ENCODE assay signal across 1 cellular context in the genomic region with DNA sequence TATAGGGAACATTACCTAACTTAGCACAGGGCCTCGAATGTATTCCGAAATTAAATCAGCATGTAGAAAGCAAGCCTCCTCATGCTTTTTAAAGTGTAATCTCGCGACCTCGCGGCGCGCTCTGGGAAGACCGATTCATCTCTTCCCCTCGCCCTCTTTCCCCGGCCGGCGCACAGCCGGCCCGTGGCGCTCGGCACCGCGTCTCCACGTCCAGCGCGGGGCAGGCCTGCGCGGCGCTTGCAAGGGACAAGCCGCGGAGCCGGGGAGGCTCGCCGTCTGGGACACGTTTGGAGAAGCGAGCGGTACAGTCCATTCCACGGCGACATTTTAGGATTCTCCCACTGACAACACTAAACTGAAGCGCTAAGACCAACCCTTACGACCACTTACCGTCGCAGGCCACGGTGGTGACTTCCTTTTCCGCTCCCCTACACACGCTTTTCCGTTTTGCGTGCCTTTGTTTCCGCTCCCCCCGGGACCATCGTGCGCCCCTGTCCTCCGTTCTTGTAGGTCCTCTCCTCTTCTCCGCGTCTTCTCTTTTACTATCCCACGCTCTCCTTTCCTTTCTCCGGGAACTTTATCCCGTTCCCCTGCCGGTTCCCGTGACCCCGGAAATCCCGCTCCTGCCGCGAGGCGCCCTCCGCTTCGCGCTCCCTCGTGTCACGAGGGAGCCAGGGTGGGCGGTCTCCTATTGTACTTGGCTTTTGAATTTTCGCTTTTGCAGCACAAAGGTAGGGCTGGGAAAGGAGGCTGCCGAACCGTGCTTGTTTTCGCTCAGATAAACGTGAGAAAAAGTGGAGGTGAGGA.
A peak's percentile ranks its signal among the peaks of the same experiment; 100 is the strongest.
TF ChIP-seq lines count a peak whose summit lies in the region.

A gene with protein sequence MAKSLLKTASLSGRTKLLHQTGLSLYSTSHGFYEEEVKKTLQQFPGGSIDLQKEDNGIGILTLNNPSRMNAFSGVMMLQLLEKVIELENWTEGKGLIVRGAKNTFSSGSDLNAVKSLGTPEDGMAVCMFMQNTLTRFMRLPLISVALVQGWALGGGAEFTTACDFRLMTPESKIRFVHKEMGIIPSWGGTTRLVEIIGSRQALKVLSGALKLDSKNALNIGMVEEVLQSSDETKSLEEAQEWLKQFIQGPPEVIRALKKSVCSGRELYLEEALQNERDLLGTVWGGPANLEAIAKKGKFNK (minus strand): TSS at position 664 of the 807 bp plus-strand sequence. CDS start 12,581 bp downstream, outside the sequence.

TF ChIP-seq in HepG2, 621 proteins besides CTCF, POLR2A, EP300 and RAD21 (continued from another document and continues in another):
- TF ChIP-seq, protein P1, sequence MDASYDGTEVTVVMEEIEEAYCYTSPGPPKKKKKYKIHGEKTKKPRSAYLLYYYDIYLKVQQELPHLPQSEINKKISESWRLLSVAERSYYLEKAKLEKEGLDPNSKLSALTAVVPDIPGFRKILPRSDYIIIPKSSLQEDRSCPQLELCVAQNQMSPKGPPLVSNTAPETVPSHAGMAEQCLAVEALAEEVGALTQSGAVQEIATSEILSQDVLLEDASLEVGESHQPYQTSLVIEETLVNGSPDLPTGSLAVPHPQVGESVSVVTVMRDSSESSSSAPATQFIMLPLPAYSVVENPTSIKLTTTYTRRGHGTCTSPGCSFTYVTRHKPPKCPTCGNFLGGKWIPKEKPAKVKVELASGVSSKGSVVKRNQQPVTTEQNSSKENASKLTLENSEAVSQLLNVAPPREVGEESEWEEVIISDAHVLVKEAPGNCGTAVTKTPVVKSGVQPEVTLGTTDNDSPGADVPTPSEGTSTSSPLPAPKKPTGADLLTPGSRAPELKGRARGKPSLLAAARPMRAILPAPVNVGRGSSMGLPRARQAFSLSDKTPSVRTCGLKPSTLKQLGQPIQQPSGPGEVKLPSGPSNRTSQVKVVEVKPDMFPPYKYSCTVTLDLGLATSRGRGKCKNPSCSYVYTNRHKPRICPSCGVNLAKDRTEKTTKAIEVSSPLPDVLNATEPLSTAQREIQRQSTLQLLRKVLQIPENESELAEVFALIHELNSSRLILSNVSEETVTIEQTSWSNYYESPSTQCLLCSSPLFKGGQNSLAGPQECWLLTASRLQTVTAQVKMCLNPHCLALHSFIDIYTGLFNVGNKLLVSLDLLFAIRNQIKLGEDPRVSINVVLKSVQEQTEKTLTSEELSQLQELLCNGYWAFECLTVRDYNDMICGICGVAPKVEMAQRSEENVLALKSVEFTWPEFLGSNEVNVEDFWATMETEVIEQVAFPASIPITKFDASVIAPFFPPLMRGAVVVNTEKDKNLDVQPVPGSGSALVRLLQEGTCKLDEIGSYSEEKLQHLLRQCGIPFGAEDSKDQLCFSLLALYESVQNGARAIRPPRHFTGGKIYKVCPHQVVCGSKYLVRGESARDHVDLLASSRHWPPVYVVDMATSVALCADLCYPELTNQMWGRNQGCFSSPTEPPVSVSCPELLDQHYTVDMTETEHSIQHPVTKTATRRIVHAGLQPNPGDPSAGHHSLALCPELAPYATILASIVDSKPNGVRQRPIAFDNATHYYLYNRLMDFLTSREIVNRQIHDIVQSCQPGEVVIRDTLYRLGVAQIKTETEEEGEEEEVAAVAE (CRISPR knock-in tag; IDR thresholded peaks at IDR 0.05; ENCODE audit: borderline replicate concordance): peak; percentile 61; the same call in 1 of the 2 replicates
- TF ChIP-seq ZNF768 (CRISPR knock-in tag; IDR thresholded peaks at IDR 0.05): peak; percentile 80; the same call in 1 of the 2 replicates
- TF ChIP-seq ZFP36L2 (CRISPR knock-in tag; IDR thresholded peaks at IDR 0.05): 0 out of 2 replicates have a peak, but pooled peaks have one; percentile 17
- TF ChIP-seq FOXC1 (CRISPR knock-in tag; IDR thresholded peaks at IDR 0.05; ENCODE audit: borderline replicate concordance): peak; percentile 72; the same call in 1 of the 2 replicates
- TF ChIP-seq PAX8 (CRISPR knock-in tag; IDR thresholded peaks at IDR 0.05; ENCODE audit: borderline replicate concordance): peak; percentile 88; the same call in 1 of the 2 replicates
- TF ChIP-seq, protein P2, sequence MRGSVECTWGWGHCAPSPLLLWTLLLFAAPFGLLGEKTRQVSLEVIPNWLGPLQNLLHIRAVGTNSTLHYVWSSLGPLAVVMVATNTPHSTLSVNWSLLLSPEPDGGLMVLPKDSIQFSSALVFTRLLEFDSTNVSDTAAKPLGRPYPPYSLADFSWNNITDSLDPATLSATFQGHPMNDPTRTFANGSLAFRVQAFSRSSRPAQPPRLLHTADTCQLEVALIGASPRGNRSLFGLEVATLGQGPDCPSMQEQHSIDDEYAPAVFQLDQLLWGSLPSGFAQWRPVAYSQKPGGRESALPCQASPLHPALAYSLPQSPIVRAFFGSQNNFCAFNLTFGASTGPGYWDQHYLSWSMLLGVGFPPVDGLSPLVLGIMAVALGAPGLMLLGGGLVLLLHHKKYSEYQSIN (CRISPR knock-in tag; IDR thresholded peaks at IDR 0.05; ENCODE audit: borderline replicate concordance): no peak; the same call in 1 of the 2 replicates
- peak; percentile 31 for TF ChIP-seq ZNF331 (CRISPR knock-in tag; IDR thresholded peaks at IDR 0.05)
- TF ChIP-seq GABPB1 (CRISPR knock-in tag; IDR thresholded peaks at IDR 0.05): peak; percentile 95
- TF ChIP-seq, protein P3, sequence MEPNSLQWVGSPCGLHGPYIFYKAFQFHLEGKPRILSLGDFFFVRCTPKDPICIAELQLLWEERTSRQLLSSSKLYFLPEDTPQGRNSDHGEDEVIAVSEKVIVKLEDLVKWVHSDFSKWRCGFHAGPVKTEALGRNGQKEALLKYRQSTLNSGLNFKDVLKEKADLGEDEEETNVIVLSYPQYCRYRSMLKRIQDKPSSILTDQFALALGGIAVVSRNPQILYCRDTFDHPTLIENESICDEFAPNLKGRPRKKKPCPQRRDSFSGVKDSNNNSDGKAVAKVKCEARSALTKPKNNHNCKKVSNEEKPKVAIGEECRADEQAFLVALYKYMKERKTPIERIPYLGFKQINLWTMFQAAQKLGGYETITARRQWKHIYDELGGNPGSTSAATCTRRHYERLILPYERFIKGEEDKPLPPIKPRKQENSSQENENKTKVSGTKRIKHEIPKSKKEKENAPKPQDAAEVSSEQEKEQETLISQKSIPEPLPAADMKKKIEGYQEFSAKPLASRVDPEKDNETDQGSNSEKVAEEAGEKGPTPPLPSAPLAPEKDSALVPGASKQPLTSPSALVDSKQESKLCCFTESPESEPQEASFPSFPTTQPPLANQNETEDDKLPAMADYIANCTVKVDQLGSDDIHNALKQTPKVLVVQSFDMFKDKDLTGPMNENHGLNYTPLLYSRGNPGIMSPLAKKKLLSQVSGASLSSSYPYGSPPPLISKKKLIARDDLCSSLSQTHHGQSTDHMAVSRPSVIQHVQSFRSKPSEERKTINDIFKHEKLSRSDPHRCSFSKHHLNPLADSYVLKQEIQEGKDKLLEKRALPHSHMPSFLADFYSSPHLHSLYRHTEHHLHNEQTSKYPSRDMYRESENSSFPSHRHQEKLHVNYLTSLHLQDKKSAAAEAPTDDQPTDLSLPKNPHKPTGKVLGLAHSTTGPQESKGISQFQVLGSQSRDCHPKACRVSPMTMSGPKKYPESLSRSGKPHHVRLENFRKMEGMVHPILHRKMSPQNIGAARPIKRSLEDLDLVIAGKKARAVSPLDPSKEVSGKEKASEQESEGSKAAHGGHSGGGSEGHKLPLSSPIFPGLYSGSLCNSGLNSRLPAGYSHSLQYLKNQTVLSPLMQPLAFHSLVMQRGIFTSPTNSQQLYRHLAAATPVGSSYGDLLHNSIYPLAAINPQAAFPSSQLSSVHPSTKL (CRISPR knock-in tag; IDR thresholded peaks at IDR 0.05): peak; percentile 76
- TF ChIP-seq ZC3H13 (CRISPR knock-in tag; IDR thresholded peaks at IDR 0.05): no peak
- TF ChIP-seq ATF7 (IDR thresholded peaks at IDR 0.05): no peak
- peak; percentile 82; the same call in 1 of the 2 replicates for TF ChIP-seq ATF7 (CRISPR knock-in tag; IDR thresholded peaks at IDR 0.05)
- TF ChIP-seq JDP2 (CRISPR knock-in tag; IDR thresholded peaks at IDR 0.05; ENCODE audit: borderline replicate concordance): no peak
- TF ChIP-seq HDAC1 (CRISPR knock-in tag; IDR thresholded peaks at IDR 0.05): peak; percentile 88
- TF ChIP-seq AGO2 (optimal IDR thresholded peaks at IDR 0.05; ENCODE audit: low read depth, low read length): peak; percentile 84
- TF ChIP-seq, protein P4, sequence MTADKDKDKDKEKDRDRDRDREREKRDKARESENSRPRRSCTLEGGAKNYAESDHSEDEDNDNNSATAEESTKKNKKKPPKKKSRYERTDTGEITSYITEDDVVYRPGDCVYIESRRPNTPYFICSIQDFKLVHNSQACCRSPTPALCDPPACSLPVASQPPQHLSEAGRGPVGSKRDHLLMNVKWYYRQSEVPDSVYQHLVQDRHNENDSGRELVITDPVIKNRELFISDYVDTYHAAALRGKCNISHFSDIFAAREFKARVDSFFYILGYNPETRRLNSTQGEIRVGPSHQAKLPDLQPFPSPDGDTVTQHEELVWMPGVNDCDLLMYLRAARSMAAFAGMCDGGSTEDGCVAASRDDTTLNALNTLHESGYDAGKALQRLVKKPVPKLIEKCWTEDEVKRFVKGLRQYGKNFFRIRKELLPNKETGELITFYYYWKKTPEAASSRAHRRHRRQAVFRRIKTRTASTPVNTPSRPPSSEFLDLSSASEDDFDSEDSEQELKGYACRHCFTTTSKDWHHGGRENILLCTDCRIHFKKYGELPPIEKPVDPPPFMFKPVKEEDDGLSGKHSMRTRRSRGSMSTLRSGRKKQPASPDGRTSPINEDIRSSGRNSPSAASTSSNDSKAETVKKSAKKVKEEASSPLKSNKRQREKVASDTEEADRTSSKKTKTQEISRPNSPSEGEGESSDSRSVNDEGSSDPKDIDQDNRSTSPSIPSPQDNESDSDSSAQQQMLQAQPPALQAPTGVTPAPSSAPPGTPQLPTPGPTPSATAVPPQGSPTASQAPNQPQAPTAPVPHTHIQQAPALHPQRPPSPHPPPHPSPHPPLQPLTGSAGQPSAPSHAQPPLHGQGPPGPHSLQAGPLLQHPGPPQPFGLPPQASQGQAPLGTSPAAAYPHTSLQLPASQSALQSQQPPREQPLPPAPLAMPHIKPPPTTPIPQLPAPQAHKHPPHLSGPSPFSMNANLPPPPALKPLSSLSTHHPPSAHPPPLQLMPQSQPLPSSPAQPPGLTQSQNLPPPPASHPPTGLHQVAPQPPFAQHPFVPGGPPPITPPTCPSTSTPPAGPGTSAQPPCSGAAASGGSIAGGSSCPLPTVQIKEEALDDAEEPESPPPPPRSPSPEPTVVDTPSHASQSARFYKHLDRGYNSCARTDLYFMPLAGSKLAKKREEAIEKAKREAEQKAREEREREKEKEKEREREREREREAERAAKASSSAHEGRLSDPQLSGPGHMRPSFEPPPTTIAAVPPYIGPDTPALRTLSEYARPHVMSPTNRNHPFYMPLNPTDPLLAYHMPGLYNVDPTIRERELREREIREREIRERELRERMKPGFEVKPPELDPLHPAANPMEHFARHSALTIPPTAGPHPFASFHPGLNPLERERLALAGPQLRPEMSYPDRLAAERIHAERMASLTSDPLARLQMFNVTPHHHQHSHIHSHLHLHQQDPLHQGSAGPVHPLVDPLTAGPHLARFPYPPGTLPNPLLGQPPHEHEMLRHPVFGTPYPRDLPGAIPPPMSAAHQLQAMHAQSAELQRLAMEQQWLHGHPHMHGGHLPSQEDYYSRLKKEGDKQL (CRISPR knock-in tag; IDR thresholded peaks at IDR 0.05; ENCODE audit: low read depth): peak; percentile 56; the same call in 1 of the 2 replicates
- peak; percentile 9; the same call in 1 of the 2 replicates for TF ChIP-seq HNF4A (CRISPR knock-in tag; IDR thresholded peaks at IDR 0.05)
- TF ChIP-seq HNRNPK (IDR thresholded peaks at IDR 0.05; ENCODE audit: low read depth, low read length, poor library complexity, severe bottlenecking): no peak
- TF ChIP-seq, protein P5, sequence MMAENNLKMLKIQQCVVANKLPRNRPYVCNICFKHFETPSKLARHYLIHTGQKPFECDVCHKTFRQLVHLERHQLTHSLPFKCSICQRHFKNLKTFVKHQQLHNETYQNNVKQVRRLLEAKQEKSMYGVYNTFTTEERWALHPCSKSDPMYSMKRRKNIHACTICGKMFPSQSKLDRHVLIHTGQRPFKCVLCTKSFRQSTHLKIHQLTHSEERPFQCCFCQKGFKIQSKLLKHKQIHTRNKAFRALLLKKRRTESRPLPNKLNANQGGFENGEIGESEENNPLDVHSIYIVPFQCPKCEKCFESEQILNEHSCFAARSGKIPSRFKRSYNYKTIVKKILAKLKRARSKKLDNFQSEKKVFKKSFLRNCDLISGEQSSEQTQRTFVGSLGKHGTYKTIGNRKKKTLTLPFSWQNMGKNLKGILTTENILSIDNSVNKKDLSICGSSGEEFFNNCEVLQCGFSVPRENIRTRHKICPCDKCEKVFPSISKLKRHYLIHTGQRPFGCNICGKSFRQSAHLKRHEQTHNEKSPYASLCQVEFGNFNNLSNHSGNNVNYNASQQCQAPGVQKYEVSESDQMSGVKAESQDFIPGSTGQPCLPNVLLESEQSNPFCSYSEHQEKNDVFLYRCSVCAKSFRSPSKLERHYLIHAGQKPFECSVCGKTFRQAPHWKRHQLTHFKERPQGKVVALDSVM (CRISPR knock-in tag; IDR thresholded peaks at IDR 0.05): peak; percentile 69; the same call in 1 of the 2 replicates
- TF ChIP-seq WIZ (CRISPR knock-in tag; IDR thresholded peaks at IDR 0.05): 0 out of 2 replicates have a peak, but pooled peaks have one; percentile 71
- TF ChIP-seq, protein P6, sequence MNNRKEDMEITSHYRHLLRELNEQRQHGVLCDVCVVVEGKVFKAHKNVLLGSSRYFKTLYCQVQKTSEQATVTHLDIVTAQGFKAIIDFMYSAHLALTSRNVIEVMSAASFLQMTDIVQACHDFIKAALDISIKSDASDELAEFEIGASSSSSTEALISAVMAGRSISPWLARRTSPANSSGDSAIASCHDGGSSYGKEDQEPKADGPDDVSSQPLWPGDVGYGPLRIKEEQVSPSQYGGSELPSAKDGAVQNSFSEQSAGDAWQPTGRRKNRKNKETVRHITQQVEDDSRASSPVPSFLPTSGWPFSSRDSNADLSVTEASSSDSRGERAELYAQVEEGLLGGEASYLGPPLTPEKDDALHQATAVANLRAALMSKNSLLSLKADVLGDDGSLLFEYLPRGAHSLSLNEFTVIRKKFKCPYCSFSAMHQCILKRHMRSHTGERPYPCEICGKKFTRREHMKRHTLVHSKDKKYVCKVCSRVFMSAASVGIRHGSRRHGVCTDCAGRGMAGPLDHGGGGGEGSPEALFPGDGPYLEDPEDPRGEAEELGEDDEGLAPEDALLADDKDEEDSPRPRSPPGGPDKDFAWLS (CRISPR knock-in tag; IDR thresholded peaks at IDR 0.05; ENCODE audit: borderline replicate concordance): no peak; the same call in 1 of the 2 replicates
- TF ChIP-seq ZNF879 (CRISPR knock-in tag; IDR thresholded peaks at IDR 0.05): no peak; the same call in 1 of the 2 replicates
